In the genomic region with DNA sequence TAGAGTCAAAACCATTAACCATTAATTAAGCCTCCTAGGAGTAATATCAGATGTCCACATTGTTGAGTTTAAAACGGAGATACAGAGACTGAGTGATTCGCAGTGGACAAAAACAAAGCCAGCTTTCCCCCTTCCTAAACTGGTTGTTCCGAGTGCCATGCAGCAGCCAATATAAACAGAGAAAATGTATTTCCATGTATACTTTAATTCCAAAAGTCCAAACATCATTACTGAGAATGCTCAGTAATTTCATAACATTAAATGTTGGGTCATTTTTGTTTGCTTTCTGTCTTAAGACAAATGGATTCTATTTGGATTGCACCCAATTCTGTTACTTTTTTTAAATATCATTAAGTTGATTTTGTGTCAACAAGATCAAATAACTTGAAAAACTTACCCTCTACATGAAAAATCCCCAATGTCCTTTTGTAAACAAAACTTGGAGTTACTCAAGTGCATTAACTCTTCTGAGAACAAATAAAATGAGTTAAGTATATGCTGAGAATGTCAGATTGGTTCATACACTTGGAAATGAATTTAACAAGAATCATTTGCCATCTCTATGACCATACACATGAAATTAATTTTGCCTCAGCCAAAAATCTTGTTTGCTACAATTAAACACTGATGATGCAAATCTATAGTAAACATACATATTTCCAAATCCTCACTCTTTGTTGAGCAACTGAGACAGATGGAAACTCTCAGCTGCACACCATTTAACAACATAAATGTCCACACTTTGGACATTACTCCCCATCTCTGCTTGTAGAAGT, we compare ENCODE assay signal across 16 cellular contexts. TPM values are rescaled to one million over a fixed set of nuclear protein-coding genes. Genes with fewer than 3 reads are reported as not detected.
DNase-seq lines count a peak whose midpoint lies in the region; ATAC-seq and TF ChIP-seq lines count a peak whose summit lies in the region.
"Had no signal": no experiment of that assay in that cellular context is flagged by ENCODE, and none has a peak within 500 bp of the region (broad histone marks: within the 10 kb centered on the region; RNA-seq: fewer than 3 reads in every experiment).

No MANE protein-coding gene starts in this region.

- whole genome bisulfite sequencing in gastroesophageal sphincter (ENCODE audit: low coverage in 1 of 2), 2 donors = 4 to 18% methylated on average over 3 of the region's 3 CpGs

- CTCF ChIA-PET in activated CD8-positive, alpha-beta memory T cell treated with anti-CD3 and anti-CD28 coated beads, Interleukin-2, amount 10 ng/mL, durations not matched to agents 7 days and 5 days (lab: Charles Lee) = no interaction called here

- TF ChIP-seq EP300 in gastroesophageal sphincter (IDR thresholded peaks at IDR 0.05) = no peak

- no peak overlapping the region for H3K9ac ChIP-seq in rectal smooth muscle tissue (ENCODE audit: low read length)

- H3K4me3 ChIP-seq in breast epithelium = no peak overlapping the region
- H3K4me3 ChIP-seq in gastroesophageal sphincter = peak overlapping the region in 1 of 2 donors; percentile 11
- H3K4me3 ChIP-seq in rectal smooth muscle tissue (ENCODE audit: low read length) = no peak overlapping the region
- H3K4me3 ChIP-seq: colonic mucosa, Peyer's patch had no signal

- no peaks in the 10 kb centered on the region for H3K36me3 Mint-ChIP-seq in activated CD8-positive, alpha-beta memory T cell treated with anti-CD3 and anti-CD28 coated beads, Interleukin-2, amount 10 ng/mL, durations not matched to agents 7 days and 5 days
- H3K36me3 Mint-ChIP-seq: T-cell had no signal

- H3K9me3 ChIP-seq in breast epithelium = no peaks in the 10 kb centered on the region
- no peaks in the 10 kb centered on the region for H3K9me3 ChIP-seq in gastroesophageal sphincter
- H3K9me3 ChIP-seq: colonic mucosa, Peyer's patch had no signal

- H3K27me3 Mint-ChIP-seq in activated CD8-positive, alpha-beta memory T cell treated with anti-CD3 and anti-CD28 coated beads, Interleukin-2, amount 10 ng/mL, durations not matched to agents 7 days and 5 days = no peaks in the 10 kb centered on the region
- H3K27me3 Mint-ChIP-seq: T-cell had no signal

- no peaks in the 10 kb centered on the region for H3K4me1 Mint-ChIP-seq in activated CD8-positive, alpha-beta memory T cell treated with anti-CD3 and anti-CD28 coated beads, Interleukin-2, amount 10 ng/mL, durations not matched to agents 7 days and 5 days
- H3K4me1 Mint-ChIP-seq: T-cell had no signal

- intact Hi-C loops in breast epithelium (cut with DNase I; ENCODE audit: low total_unique reads) = no loop called here

- no peak overlapping the region for H3K27ac Mint-ChIP-seq in activated CD8-positive, alpha-beta memory T cell treated with anti-CD3 and anti-CD28 coated beads, Interleukin-2, amount 10 ng/mL, durations not matched to agents 7 days and 5 days
- H3K27ac Mint-ChIP-seq: T-cell had no signal

- H3K27me3 ChIP-seq in breast epithelium (no peaks in the 10 kb centered on the region), gastroesophageal sphincter (no peaks in the 10 kb centered on the region), rectal smooth muscle tissue (ENCODE audit: control insufficient read depth, insufficient read depth, low read length) (no peaks in the 10 kb centered on the region)
- H3K27me3 ChIP-seq: colonic mucosa, Peyer's patch had no signal

- no peak for TF ChIP-seq POLR2A in breast epithelium (IDR thresholded peaks at IDR 0.05)
- TF ChIP-seq POLR2A in gastroesophageal sphincter (IDR thresholded peaks at IDR 0.05) = no peak

- peaks cover 5% of the 10 kb centered on the region for H3K9me3 Mint-ChIP-seq in activated CD8-positive, alpha-beta memory T cell treated with anti-CD3 and anti-CD28 coated beads, Interleukin-2, amount 10 ng/mL, durations not matched to agents 7 days and 5 days (ENCODE audit: low read depth)

- H3K36me3 ChIP-seq in breast epithelium (no peaks in the 10 kb centered on the region), gastroesophageal sphincter (no peaks in the 10 kb centered on the region), rectal smooth muscle tissue (ENCODE audit: control insufficient read depth, insufficient read depth, low read length) (no peaks in the 10 kb centered on the region)
- H3K36me3 ChIP-seq: colonic mucosa, Peyer's patch had no signal

- DNase-seq in H4 (ENCODE audit: low spot score) = peak; percentile 17
- DNase-seq in breast epithelium (ENCODE audit: low spot score in 2 of 2) = no peak
- no peak for DNase-seq in iPS-NIHi11 (ENCODE audit: low spot score)
- DNase-seq in activated CD4-positive, alpha-beta T cell treated with anti-CD3 and anti-CD28 coated beads, Interleukin-2, amount 50 U/mL, for 1 hour = no peak
- no peak for DNase-seq in activated CD8-positive, alpha-beta memory T cell treated with anti-CD3 and anti-CD28 coated beads, Interleukin-2, amount 10 ng/mL, durations not matched to agents 7 days and 5 days
- DNase-seq: activated CD4-positive, CD25-positive, alpha-beta regulatory T cell treated with anti-CD3 and anti-CD28 coated beads, Interleukin-2, amount 50 U/mL, for 72 hours; colonic mucosa; MV-4-11; NCI-H2227 treated with DMSO at 0.1 percent for 48 hours; Peyer's patch; stimulated activated CD4-positive, alpha-beta T cell treated with anti-CD3 and anti-CD28 coated beads, Interleukin-2, amount 100 ng/mL, for 48 hours; T-cell had no signal

- H3K4me3 Mint-ChIP-seq in activated CD8-positive, alpha-beta memory T cell treated with anti-CD3 and anti-CD28 coated beads, Interleukin-2, amount 10 ng/mL, durations not matched to agents 7 days and 5 days = no peak overlapping the region
- H3K4me3 Mint-ChIP-seq: T-cell had no signal

- ATAC-seq in gastroesophageal sphincter (no peak), GM21576 (IDR thresholded peaks at IDR 0.05; ENCODE audit: unreplicated experiment) (no peak)
- no peak for ATAC-seq in activated CD8-positive, alpha-beta memory T cell treated with anti-CD3 and anti-CD28 coated beads, Interleukin-2, amount 10 ng/mL, durations not matched to agents 7 days and 5 days
- ATAC-seq: T-cell had no signal

- H3K4me1 ChIP-seq in breast epithelium (no peaks in the 10 kb centered on the region), gastroesophageal sphincter (peaks cover 0 to 70% (median 0%) of the 10 kb centered on the region in 3 donors), rectal smooth muscle tissue (ENCODE audit: control insufficient read depth, insufficient read depth, low read length) (peaks cover 18% of the 10 kb centered on the region)
- H3K4me1 ChIP-seq: colonic mucosa, Peyer's patch had no signal

- TF ChIP-seq CTCF in breast epithelium (IDR thresholded peaks at IDR 0.05) (no peak), gastroesophageal sphincter (IDR thresholded peaks at IDR 0.05) (no peak)

- H3K27ac ChIP-seq in breast epithelium = peak overlapping the region; percentile 8 to 44
- peak overlapping the region in 3 of 4 donors; percentile 34 to 47 (median 46) for H3K27ac ChIP-seq in gastroesophageal sphincter
- H3K27ac ChIP-seq in rectal smooth muscle tissue (ENCODE audit: low read depth, low read length) = peak overlapping the region; percentile 27
- H3K27ac ChIP-seq: C4-2B, colonic mucosa had no signal

RNA-seq across cellular contexts. Expression of a gene that starts 19.4 kb away (rescaled TPM):
- total RNA-seq in H4 (2014; rRNA removed; shearing (Covaris generic)) = 10.6 and 15.2 TPM in 2 replicates
- total RNA-seq in breast epithelium (10 to 100 TPM; 12.3 to 25.2 (median 24.1) TPM), gastroesophageal sphincter (10 to 100 TPM; 13.7 to 29.6 (median 22.7) TPM)
- total RNA-seq in activated CD8-positive, alpha-beta memory T cell treated with anti-CD3 and anti-CD28 coated beads, Interleukin-2, amount 10 ng/mL, durations not matched to agents 7 days and 5 days = not detected
- total RNA-seq: T-cell had no signal

Comparison
In these comparisons a context has a peak if more than half of its experiments do, and no peak if none do; other contexts are left out.
1. RNA of a gene that starts 19.4 kb away (total RNA-seq): 13.7 to 29.6 TPM in gastroesophageal sphincter, 12.3 to 25.2 TPM in breast epithelium and 10.6 to 15.2 TPM in H4; not detected in activated CD8-positive, alpha-beta memory T cell treated with anti-CD3 and anti-CD28 coated beads, Interleukin-2, amount 10 ng/mL, durations not matched to agents 7 days and 5 days; every median in the first group is over 10 times any median in the second.
2. Peak in every context shown above with its lines, with median percentiles within 50 percentile points of each other: H3K27ac ChIP-seq.